ENCODE assay signal across 25 cellular contexts in the genomic region with DNA sequence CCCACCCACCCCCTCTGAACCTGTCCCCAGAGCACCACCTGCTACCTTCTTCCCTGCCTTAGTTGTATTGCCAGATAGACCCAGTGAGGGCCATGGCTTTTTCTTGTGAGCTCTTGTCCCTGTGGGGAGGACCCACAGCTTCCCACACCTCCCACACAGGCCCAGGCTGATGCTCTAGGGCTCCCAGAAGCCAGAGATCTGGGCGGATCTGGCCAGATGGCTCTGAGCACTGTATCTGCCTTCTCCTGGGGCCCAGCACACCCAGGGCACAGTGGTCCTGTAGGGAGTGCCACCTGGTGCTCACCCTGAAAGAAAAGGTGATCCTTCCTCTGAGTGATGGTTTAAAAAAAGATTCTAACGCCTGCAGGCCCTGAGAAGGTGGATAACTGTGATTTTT.
A peak's percentile ranks its signal among the peaks of the same experiment; 100 is the strongest.
DNase-seq lines count a peak whose midpoint lies in the region; TF ChIP-seq lines count a peak whose summit lies in the region.
"Had no signal": no experiment of that assay in that cellular context is flagged by ENCODE, and none has a peak within 500 bp of the region (broad histone marks: within the 10 kb centered on the region; RNA-seq: fewer than 3 reads in every experiment).

No MANE protein-coding gene starts in this region.

- H3K79me2 ChIP-seq in osteoblast (ENCODE audit: insufficient read depth, low read length) (peaks cover 2% of the 10 kb centered on the region), MM.1S (ENCODE audit: low read length) (no peaks in the 10 kb centered on the region)

- H3K27me3 ChIP-seq in HUES64 (ENCODE audit: insufficient read depth, low read length) (no peaks in the 10 kb centered on the region), osteoblast (ENCODE audit: insufficient read depth, low read length) (no peaks in the 10 kb centered on the region), MM.1S (replicated peaks; ENCODE audit: insufficient read depth, low read length) (no peaks in the 10 kb centered on the region)
- H3K27me3 ChIP-seq: adrenal gland, thyroid gland had no signal

- H3K4me2 ChIP-seq in osteoblast (ENCODE audit: insufficient read depth, low read length) (no peak overlapping the region), MM.1S (ENCODE audit: low read depth, low read length) (no peak overlapping the region)
- H3K4me2 ChIP-seq: SK-N-SH had no signal

- WGBS in HUES64: 83% methylated on average over 2 of the region's 2 CpGs

- H3K4me3 ChIP-seq in HUES64 (ENCODE audit: low read length) (no peak overlapping the region), osteoblast (ENCODE audit: insufficient read depth, low read length) (no peak overlapping the region), MM.1S (ENCODE audit: low read length) (no peak overlapping the region)
- H3K4me3 ChIP-seq: adrenal gland, skin epidermis, thyroid gland had no signal

- H3K36me3 ChIP-seq in HUES64 (ENCODE audit: insufficient read depth, low read length): peaks cover 34% of the 10 kb centered on the region
- peaks cover 4% of the 10 kb centered on the region for H3K36me3 ChIP-seq in osteoblast (ENCODE audit: insufficient read depth, low read length)
- H3K36me3 ChIP-seq in MM.1S (replicated peaks; ENCODE audit: insufficient read depth, low read length): no peaks in the 10 kb centered on the region

- peak overlapping the region; percentile 52; the same call in 1 of the 2 replicates for H3K27ac ChIP-seq in HUES64 (ENCODE audit: low read depth, low read length)
- peak overlapping the region; percentile 65 for H3K27ac ChIP-seq in cingulate gyrus (ENCODE audit: low read depth, low read length)
- H3K27ac ChIP-seq in osteoblast (ENCODE audit: low read depth, low read length): no peak overlapping the region
- no peak overlapping the region for H3K27ac ChIP-seq in MM.1S (ENCODE audit: low read length)
- H3K27ac ChIP-seq: adrenal gland, HL-60, skin epidermis, thyroid gland had no signal

- peak; percentile 18 for DNase-seq in NCI-H82 (lab: John Stamatoyannopoulos, UW)
- DNase-seq in NCI-H82 treated with DMSO at 0.1 percent for 48 hours (lab: John Stamatoyannopoulos, UW; ENCODE audit: unreplicated experiment): no peak
- peak; percentile 56 for DNase-seq in osteoblast (ENCODE audit: insufficient read length, low spot score, missing footprints)
- no peak for DNase-seq in RPMI8226
- no peak for DNase-seq in MM.1S
- DNase-seq in foreskin melanocyte: no peak
- DNase-seq: 8988T; activated CD4-positive, alpha-beta T cell treated with anti-CD3 and anti-CD28 coated beads, Interleukin-2, amount 50 U/mL, for 4 hours; activated effector memory CD4-positive, alpha-beta T cell treated with anti-CD3 and anti-CD28 coated beads, Interleukin-2, amount 50 U/mL, for 16 hours; activated T-cell treated with anti-CD3 and anti-CD28 coated beads for 4 hours; central memory CD4-positive, alpha-beta T cell; foreskin fibroblast; HFFc6; hippocampal formation; NCI-H1417 treated with DMSO at 0.1 percent for 48 hours; NCI-H510A treated with DMSO at 0.1 percent for 48 hours; nephron progenitor cell; SK-N-SH; stimulated activated CD4-positive, alpha-beta T cell treated with anti-CD3 and anti-CD28 coated beads, Interleukin-1b, Interleukin-23, amount 100 ng/mL, for 48 hours; thyroid gland had no signal

- no peaks in the 10 kb centered on the region for H3F3A ChIP-seq in MM.1S (ENCODE audit: insufficient read depth, low read length)

- H3K9ac ChIP-seq in HUES64 (ENCODE audit: low read depth, low read length) (no peak overlapping the region), MM.1S (ENCODE audit: low read length) (no peak overlapping the region)
- H3K9ac ChIP-seq: SK-N-SH had no signal

- H3K4me1 ChIP-seq in HUES64 (ENCODE audit: insufficient read depth, low read length): peaks cover 21% of the 10 kb centered on the region
- no peaks in the 10 kb centered on the region for H3K4me1 ChIP-seq in osteoblast (ENCODE audit: insufficient read depth, low read length)
- H3K4me1 ChIP-seq in MM.1S (ENCODE audit: low read length): no peaks in the 10 kb centered on the region
- H3K4me1 ChIP-seq: thyroid gland had no signal

- no peaks in the 10 kb centered on the region for H3K9me2 ChIP-seq in MM.1S (replicated peaks; ENCODE audit: insufficient read depth, low read length)
- H3K9me2 ChIP-seq: SK-N-SH had no signal

- TF ChIP-seq CTCF in osteoblast (IDR thresholded peaks at IDR 0.05; ENCODE audit: extremely low read depth, low read depth, low read length): no peak
- no peak for TF ChIP-seq CTCF in MM.1S (IDR thresholded peaks at IDR 0.05; ENCODE audit: low read length)

- H4K20me1 ChIP-seq in osteoblast (ENCODE audit: insufficient read depth, low read length) (no peaks in the 10 kb centered on the region), MM.1S (ENCODE audit: insufficient read depth, low read length) (no peaks in the 10 kb centered on the region)

- H2AFZ ChIP-seq in osteoblast (ENCODE audit: low read length): no peak overlapping the region
- H2AFZ ChIP-seq in MM.1S (ENCODE audit: low read length): no peak overlapping the region

- H3K9me3 ChIP-seq in HUES64 (ENCODE audit: insufficient read depth, low read depth, low read length) (peaks cover 1% of the 10 kb centered on the region; the same call in 1 of the 2 replicates), osteoblast (ENCODE audit: low read depth, low read length) (peaks cover under 1% of the 10 kb centered on the region), MM.1S (replicated peaks; ENCODE audit: insufficient read depth, low read length) (no peaks in the 10 kb centered on the region)
- H3K9me3 ChIP-seq: adrenal gland, SK-N-SH, thyroid gland had no signal

Comparison
In these comparisons a context has a peak if more than half of its experiments do, and no peak if none do; other contexts are left out.
1. DNase-seq: peak in NCI-H82 (single experiment) and osteoblast (single experiment); none in NCI-H82 treated with DMSO at 0.1 percent for 48 hours (single experiment), RPMI8226 (single experiment), MM.1S (single experiment) and foreskin melanocyte (single experiment).
2. H3K27ac ChIP-seq: peak in HUES64 (single experiment) and cingulate gyrus (single experiment); none in osteoblast (single experiment) and MM.1S (single experiment).